18 cellular contexts compared by ENCODE assay signal in genomic region chr11:2726964-2727363, GRCh38. TPM values are rescaled to one million over a fixed set of nuclear protein-coding genes. Genes with fewer than 3 reads are reported as not detected.
DNase-seq lines count a peak whose midpoint lies in the region; ATAC-seq and TF ChIP-seq lines count a peak whose summit lies in the region.
"Had no signal": no experiment of that assay in that cellular context is flagged by ENCODE, and none has a peak within 500 bp of the region (broad histone marks: within the 10 kb centered on the region; RNA-seq: fewer than 3 reads in every experiment).

No MANE protein-coding gene starts in this region.

- H3K36me3 ChIP-seq in ascending aorta = no peaks in the 10 kb centered on the region
- H3K36me3 ChIP-seq: BLaER1 treated with 17β-estradiol and CSF1 and Interleukin-3, amounts not matched to agents 10 nM and 100 nM; SJCRH30 had no signal

- ATAC-seq in GM21447 (IDR thresholded peaks at IDR 0.05; ENCODE audit: unreplicated experiment) (no peak), HG03175 (IDR thresholded peaks at IDR 0.05; ENCODE audit: unreplicated experiment) (no peak)
- ATAC-seq: GM23338, HCT116, Panc1 had no signal

- H3K4me3 ChIP-seq in fibroblast of the aortic adventitia (ENCODE audit: low read depth, low read length) (no peak overlapping the region), ascending aorta (no peak overlapping the region)
- H3K4me3 ChIP-seq: BLaER1 treated with 17β-estradiol and CSF1 and Interleukin-3, amounts not matched to agents 10 nM and 100 nM; GM23338; SJCRH30 had no signal

- intact Hi-C loops in ascending aorta (cut with DNase I) = no loop called here

- DNase-seq in caudate nucleus (lab: John Stamatoyannopoulos, UW) (no peak), fibroblast of the aortic adventitia (ENCODE audit: low read depth) (peak; percentile 34), myocyte (ENCODE audit: low read depth) (peak; percentile 10), ascending aorta (ENCODE audit: low spot score in 2 of 2) (no peak)
- DNase-seq: CD8-positive, alpha-beta memory T cell; DMS79; MM.1S; NCI-H1092 treated with DMSO at 0.1 percent for 48 hours; NCI-H146; NCI-H2081; SJCRH30 had no signal

- no peak for TF ChIP-seq CTCF in fibroblast of the aortic adventitia (IDR thresholded peaks at IDR 0.05; ENCODE audit: insufficient read depth, low read length)
- no peak for TF ChIP-seq CTCF in ascending aorta (IDR thresholded peaks at IDR 0.05)

- H3K27ac ChIP-seq in caudate nucleus (ENCODE audit: low read depth, low read length) (peak overlapping the region; percentile 98), temporal lobe (ENCODE audit: low read depth, low read length) (peak overlapping the region; percentile 100), ascending aorta (no peak overlapping the region)
- H3K27ac ChIP-seq: BLaER1 treated with 17β-estradiol and CSF1 and Interleukin-3, amounts not matched to agents 10 nM and 100 nM; SJCRH30 had no signal

- H3K9me3 ChIP-seq in ascending aorta = no peaks in the 10 kb centered on the region
- H3K9me3 ChIP-seq: BLaER1 treated with 17β-estradiol and CSF1 and Interleukin-3, amounts not matched to agents 10 nM and 100 nM; SJCRH30 had no signal

- H3K27me3 ChIP-seq in ascending aorta = no peaks in the 10 kb centered on the region
- H3K27me3 ChIP-seq: BLaER1 treated with 17β-estradiol and CSF1 and Interleukin-3, amounts not matched to agents 10 nM and 100 nM had no signal

- H3K4me1 ChIP-seq in ascending aorta = no peaks in the 10 kb centered on the region
- H3K4me1 ChIP-seq: SJCRH30 had no signal

RNA-seq across cellular contexts. Expression of gene KCNQ1OT1, which starts 27.2 kb away (rescaled TPM):
- total RNA-seq in fibroblast of the aortic adventitia (ENCODE audit: low replicate concordance) (5.5 and 7.3 TPM in 2 replicates), myocyte (2.5 TPM in 2 replicates), temporal lobe (2.0 TPM), ascending aorta (1.5 TPM)
- 0.47 TPM for polyA plus RNA-seq in myocyte (2012)

Comparison
In these comparisons a context has a peak if more than half of its experiments do, and no peak if none do; other contexts are left out.
1. DNase-seq: peak in fibroblast of the aortic adventitia (single experiment) and myocyte (single experiment); none in caudate nucleus (0 of 61) and ascending aorta (0 of 2).
2. H3K27ac ChIP-seq: peak in caudate nucleus (single experiment) and temporal lobe (single experiment); none in ascending aorta (0 of 2).